ENCODE assay signal across 2 cellular contexts in the genomic region with DNA sequence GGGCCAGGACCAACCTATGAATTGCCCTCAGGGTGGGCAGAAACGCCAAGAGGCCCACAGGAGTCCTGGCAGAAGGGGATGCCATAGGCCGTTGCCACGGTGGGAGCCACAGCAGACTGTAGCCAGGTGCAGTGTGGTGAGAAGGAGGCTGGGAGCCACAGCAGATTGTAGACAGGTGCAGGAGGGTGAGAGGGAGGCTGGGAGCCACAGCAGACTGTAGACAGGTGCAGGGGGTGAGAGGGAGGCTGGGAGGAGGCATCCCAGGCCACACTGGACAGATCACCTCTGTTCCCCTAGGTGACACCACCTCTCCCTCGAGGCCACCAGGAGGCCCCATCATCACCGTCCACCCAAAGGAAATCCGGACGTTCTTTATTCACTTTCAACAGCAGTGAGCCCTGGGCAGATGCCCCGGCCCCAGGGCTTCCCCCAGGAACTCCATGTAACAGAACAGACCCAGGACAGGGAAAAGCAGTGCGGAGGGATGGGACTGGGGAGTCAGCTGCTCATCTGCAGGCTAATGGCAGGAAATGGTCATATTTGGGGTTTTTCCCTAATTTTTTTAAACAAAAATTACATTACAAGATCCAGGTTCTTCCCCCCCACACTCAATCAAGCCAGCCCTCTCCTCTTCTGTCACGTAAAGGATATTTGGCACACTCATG.
TF ChIP-seq lines count a peak whose summit lies in the region.

No MANE protein-coding gene starts in this region.

TF ChIP-seq in IMR-90, 13 proteins besides CTCF, POLR2A, EP300 and RAD21:
- TF ChIP-seq NFE2L2 (IDR thresholded peaks at IDR 0.05; ENCODE audit: low read depth, low read length): no peak
- 0 out of 2 replicates have a peak, but pooled peaks have one; percentile 4 for TF ChIP-seq SMC3 (IDR thresholded peaks at IDR 0.05; ENCODE audit: low read depth, low read length)
- TF ChIP-seq MAFK (IDR thresholded peaks at IDR 0.05; ENCODE audit: low read depth, low read length): no peak

TF ChIP-seq in H1, 55 proteins besides CTCF, POLR2A, EP300 and RAD21:
- no peak for TF ChIP-seq BCL11A (IDR thresholded peaks at IDR 0.05; ENCODE audit: low read depth in 2 of 2, low read length in 2 of 2)
- TF ChIP-seq SAP30 (IDR thresholded peaks at IDR 0.05; ENCODE audit: insufficient read depth, insufficient replicate concordance, low read length): no peak
- TF ChIP-seq, protein P1, sequence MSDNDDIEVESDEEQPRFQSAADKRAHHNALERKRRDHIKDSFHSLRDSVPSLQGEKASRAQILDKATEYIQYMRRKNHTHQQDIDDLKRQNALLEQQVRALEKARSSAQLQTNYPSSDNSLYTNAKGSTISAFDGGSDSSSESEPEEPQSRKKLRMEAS (IDR thresholded peaks at IDR 0.05): no peak
- TF ChIP-seq, protein P2, sequence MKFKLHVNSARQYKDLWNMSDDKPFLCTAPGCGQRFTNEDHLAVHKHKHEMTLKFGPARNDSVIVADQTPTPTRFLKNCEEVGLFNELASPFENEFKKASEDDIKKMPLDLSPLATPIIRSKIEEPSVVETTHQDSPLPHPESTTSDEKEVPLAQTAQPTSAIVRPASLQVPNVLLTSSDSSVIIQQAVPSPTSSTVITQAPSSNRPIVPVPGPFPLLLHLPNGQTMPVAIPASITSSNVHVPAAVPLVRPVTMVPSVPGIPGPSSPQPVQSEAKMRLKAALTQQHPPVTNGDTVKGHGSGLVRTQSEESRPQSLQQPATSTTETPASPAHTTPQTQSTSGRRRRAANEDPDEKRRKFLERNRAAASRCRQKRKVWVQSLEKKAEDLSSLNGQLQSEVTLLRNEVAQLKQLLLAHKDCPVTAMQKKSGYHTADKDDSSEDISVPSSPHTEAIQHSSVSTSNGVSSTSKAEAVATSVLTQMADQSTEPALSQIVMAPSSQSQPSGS (IDR thresholded peaks at IDR 0.05; ENCODE audit: low read length): no peak
- no peak for TF ChIP-seq FOSL1 (IDR thresholded peaks at IDR 0.05; ENCODE audit: insufficient read depth, low read depth, low read length)
